ENCODE assay signal across 19 cellular contexts in genomic region chr3:172869797-172870518, GRCh38.
"Had no signal": no experiment of that assay in that cellular context is flagged by ENCODE, and none has a peak within 500 bp of the region (broad histone marks: within the 10 kb centered on the region; RNA-seq: fewer than 3 reads in every experiment).

No MANE protein-coding gene starts in this region.

- H3K4me1 ChIP-seq: foreskin keratinocyte, parathyroid adenoma, thyroid gland had no signal

- H3K27me3 ChIP-seq: body of pancreas, neutrophil, thyroid gland had no signal

- ATAC-seq: activated CD8-positive, alpha-beta T cell treated with anti-CD3 and anti-CD28 coated beads, Interleukin-2, amount 10 ng/mL, durations not matched to agents 7 days and 5 days; body of pancreas; naive thymus-derived CD4-positive, alpha-beta T cell; stimulated activated naive B cell treated with anti-CD40 and anti-IgM and Interleukin-4, amounts not matched to agents 10 μg/mL and 1 μg/mL and 100 μg/mL, for 72 hours; WTC11 had no signal

- H3K4me3 ChIP-seq: body of pancreas, thyroid gland had no signal

- H3K27ac ChIP-seq: body of pancreas, foreskin keratinocyte, neutrophil, parathyroid adenoma, thyroid gland had no signal

- H3K9ac ChIP-seq: parathyroid adenoma had no signal

- H3K9me3 ChIP-seq: body of pancreas, neutrophil, thyroid gland had no signal

- DNase-seq: activated CD4-positive, alpha-beta T cell treated with anti-CD3 and anti-CD28 coated beads for 48 hours; activated CD8-positive, alpha-beta memory T cell treated with anti-CD3 and anti-CD28 coated beads, Interleukin-2, amount 50 U/mL, for 4 hours; activated CD8-positive, alpha-beta T cell treated with anti-CD3 and anti-CD28 coated beads, Interleukin-2, amount 10 ng/mL, durations not matched to agents 7 days and 5 days; activated effector memory CD4-positive, alpha-beta T cell treated with anti-CD3 and anti-CD28 coated beads, Interleukin-2, amount 50 U/mL, for 16 hours; activated T-cell treated with anti-CD3 and anti-CD28 coated beads, Interleukin-2, amount 50 U/mL, for 48 hours; amniotic stem cell; central memory CD4-positive, alpha-beta T cell; cortex of kidney; effector CD8-positive, alpha-beta T cell; glutamatergic neuron; naive thymus-derived CD4-positive, alpha-beta T cell; stimulated activated CD4-positive, alpha-beta T cell treated with anti-CD3 and anti-CD28 coated beads, Interleukin-4, amount 100 ng/mL, for 1 hour; stimulated activated naive B cell treated with anti-CD40 and anti-IgM and Interleukin-4, amounts not matched to agents 10 μg/mL and 1 μg/mL and 100 μg/mL, for 72 hours; thyroid gland had no signal

- H3K36me3 ChIP-seq: neutrophil, thyroid gland had no signal
